Comparison of ENCODE assay signal across 16 cellular contexts in genomic region chr13:85497652-85498051, GRCh38.
DNase-seq lines count a peak whose midpoint lies in the region; ATAC-seq and TF ChIP-seq lines count a peak whose summit lies in the region.
"Had no signal": no experiment of that assay in that cellular context is flagged by ENCODE, and none has a peak within 500 bp of the region (broad histone marks: within the 10 kb centered on the region; RNA-seq: fewer than 3 reads in every experiment).

No MANE protein-coding gene starts in this region.

- H3K9ac ChIP-seq in fibroblast of lung (ENCODE audit: insufficient read depth, low read length): no peak overlapping the region

- TF ChIP-seq CTCF in RWPE2 (IDR thresholded peaks at IDR 0.05; ENCODE audit: poor library complexity, severe bottlenecking) (no peak), fibroblast of lung (conservative IDR thresholded peaks at IDR 0.05 in 1 of 2, IDR thresholded peaks at IDR 0.05 in 1 of 2; ENCODE audit: low read depth in 1 of 2, low read length in 2 of 2) (no peak)

- no peak overlapping the region for H3K4me3 ChIP-seq in RWPE2 (ENCODE audit: severe bottlenecking)
- no peak overlapping the region for H3K4me3 ChIP-seq in fibroblast of lung (replicated peaks in 1 of 4; ENCODE audit: control extremely low read depth in 1 of 4, insufficient read depth in 1 of 4, low read depth in 3 of 4, low read length in 4 of 4)
- H3K4me3 ChIP-seq in skeletal muscle cell (ENCODE audit: low read depth, low read length): no peak overlapping the region
- H3K4me3 ChIP-seq: vagina had no signal

- H3K27ac ChIP-seq in RWPE2 (ENCODE audit: poor library complexity, severe bottlenecking): peak overlapping the region; percentile 86
- H3K27ac ChIP-seq in fibroblast of lung (ENCODE audit: insufficient read depth, low read length): peak overlapping the region; percentile 31
- H3K27ac ChIP-seq: vagina had no signal

- H3K4me1 ChIP-seq in RWPE2 (ENCODE audit: insufficient read depth, poor library complexity, severe bottlenecking): peaks cover 32% of the 10 kb centered on the region
- H3K4me1 ChIP-seq in fibroblast of lung (ENCODE audit: control insufficient read depth, extremely low read depth, insufficient read depth, low read length): peaks cover 9% of the 10 kb centered on the region
- H3K4me1 ChIP-seq: vagina had no signal

- H3K36me3 ChIP-seq in RWPE2 (ENCODE audit: low read depth) (no peaks in the 10 kb centered on the region), fibroblast of lung (ENCODE audit: control insufficient read depth, insufficient read depth, low read length) (no peaks in the 10 kb centered on the region)
- H3K36me3 ChIP-seq: vagina had no signal

- no peaks in the 10 kb centered on the region for H3K79me2 ChIP-seq in fibroblast of lung (ENCODE audit: control insufficient read depth, insufficient read depth, low read length)

- peak; percentile 84 for ATAC-seq in RWPE2 (ENCODE audit: low read depth)
- ATAC-seq in GM21786 (IDR thresholded peaks at IDR 0.05; ENCODE audit: unreplicated experiment): no peak
- no peak for ATAC-seq in HG02763 (IDR thresholded peaks at IDR 0.05; ENCODE audit: unreplicated experiment)
- ATAC-seq in GM21390 (IDR thresholded peaks at IDR 0.05; ENCODE audit: unreplicated experiment): no peak
- ATAC-seq: effector memory CD8-positive, alpha-beta T cell; naive thymus-derived CD8-positive, alpha-beta T cell; T-helper 17 cell had no signal

- H3K9me3 ChIP-seq in RWPE2 (ENCODE audit: severe bottlenecking) (no peaks in the 10 kb centered on the region), fibroblast of lung (ENCODE audit: control insufficient read depth, insufficient read depth, low read depth, low read length) (no peaks in the 10 kb centered on the region)
- H3K9me3 ChIP-seq: vagina had no signal

- H3K27me3 ChIP-seq in RWPE2 (ENCODE audit: insufficient read depth, poor library complexity, severe bottlenecking) (no peaks in the 10 kb centered on the region), fibroblast of lung (ENCODE audit: control insufficient read depth, insufficient read depth, low read length) (no peaks in the 10 kb centered on the region)
- H3K27me3 ChIP-seq: vagina had no signal

- H2AFZ ChIP-seq in fibroblast of lung (ENCODE audit: low read length): no peak overlapping the region

- DNase-seq in GM04503 (ENCODE audit: low read depth) (peak; percentile 64), RWPE2 (ENCODE audit: low spot score) (peak; percentile 73), fibroblast of lung (ENCODE audit: low read depth in 2 of 2) (peak; percentile 98 to 99), skeletal muscle cell (ENCODE audit: low read depth) (peak; percentile 94), T-helper 1 cell (no peak)
- DNase-seq: activated CD8-positive, alpha-beta memory T cell treated with anti-CD3 and anti-CD28 coated beads for 24 hours; effector memory CD8-positive, alpha-beta T cell; naive thymus-derived CD8-positive, alpha-beta T cell; NCI-H1436; NCI-H82; small intestine; T-helper 17 cell had no signal

- H3K4me2 ChIP-seq in fibroblast of lung (ENCODE audit: extremely low read depth, insufficient read depth, low read length): peak overlapping the region; percentile 48

- no peaks in the 10 kb centered on the region for H4K20me1 ChIP-seq in fibroblast of lung (ENCODE audit: control insufficient read depth, extremely low read depth, insufficient read depth, low read length)

Comparison
In these comparisons a context has a peak if more than half of its experiments do, and no peak if none do; other contexts are left out.
1. DNase-seq: peak in GM04503 (single experiment), RWPE2 (single experiment), fibroblast of lung (2 of 2) and skeletal muscle cell (single experiment); none in T-helper 1 cell (0 of 5).